1 cellular context compared by ENCODE assay signal in the genomic region with DNA sequence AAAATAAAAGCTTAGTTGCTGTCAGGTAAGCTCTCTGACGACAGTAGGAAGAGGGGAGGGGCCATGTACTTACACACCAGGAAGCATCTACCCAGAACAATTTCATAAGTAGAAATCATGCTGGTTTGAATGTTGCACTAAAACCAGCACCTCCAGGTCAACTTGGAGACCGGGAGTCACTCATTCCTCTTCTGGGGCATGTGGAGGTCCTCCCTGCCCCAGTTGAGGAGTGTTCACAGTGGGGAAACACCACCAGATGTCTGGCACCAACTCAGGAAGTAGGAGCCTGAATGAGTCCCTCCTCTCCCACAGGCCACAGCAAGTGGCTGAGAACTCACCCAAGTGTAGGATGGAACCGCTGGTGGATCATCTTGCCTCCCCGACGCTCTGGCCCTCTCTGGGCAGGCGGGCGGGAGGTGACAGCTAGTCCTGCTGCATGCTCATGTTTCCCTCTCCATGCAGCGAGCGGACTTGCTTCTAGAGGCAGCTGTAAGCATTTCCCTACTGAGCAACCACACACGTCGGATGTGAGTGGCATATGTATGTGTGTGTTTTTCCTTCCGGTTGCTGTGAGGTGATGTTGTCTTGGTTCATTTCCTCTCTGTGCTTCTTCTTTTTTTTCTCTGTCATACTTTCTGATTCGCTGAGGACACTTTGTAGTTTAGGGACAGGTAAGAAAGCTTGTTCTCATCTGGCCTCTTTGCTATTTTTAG.
TF ChIP-seq lines count a peak whose summit lies in the region.

No MANE protein-coding gene starts in this region.

TF ChIP-seq in SK-N-SH, 30 proteins besides CTCF, POLR2A, EP300 and RAD21 (continued from another document):
- TF ChIP-seq, protein P1, sequence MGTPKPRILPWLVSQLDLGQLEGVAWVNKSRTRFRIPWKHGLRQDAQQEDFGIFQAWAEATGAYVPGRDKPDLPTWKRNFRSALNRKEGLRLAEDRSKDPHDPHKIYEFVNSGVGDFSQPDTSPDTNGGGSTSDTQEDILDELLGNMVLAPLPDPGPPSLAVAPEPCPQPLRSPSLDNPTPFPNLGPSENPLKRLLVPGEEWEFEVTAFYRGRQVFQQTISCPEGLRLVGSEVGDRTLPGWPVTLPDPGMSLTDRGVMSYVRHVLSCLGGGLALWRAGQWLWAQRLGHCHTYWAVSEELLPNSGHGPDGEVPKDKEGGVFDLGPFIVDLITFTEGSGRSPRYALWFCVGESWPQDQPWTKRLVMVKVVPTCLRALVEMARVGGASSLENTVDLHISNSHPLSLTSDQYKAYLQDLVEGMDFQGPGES (IDR thresholded peaks at IDR 0.05; ENCODE audit: low read depth, low read length): no peak
- TF ChIP-seq MAX (IDR thresholded peaks at IDR 0.05; ENCODE audit: low read depth) (no peak), CHD2 (IDR thresholded peaks at IDR 0.05; ENCODE audit: low read length, partially characterized antibody) (no peak), RFX5 (IDR thresholded peaks at IDR 0.05; ENCODE audit: low read length) (no peak), ZBTB33 (IDR thresholded peaks at IDR 0.05; ENCODE audit: borderline replicate concordance, low read depth) (no peak), TAF1 (IDR thresholded peaks at IDR 0.05; ENCODE audit: borderline replicate concordance, low read depth, low read length) (no peak)
- TF ChIP-seq, protein P2, sequence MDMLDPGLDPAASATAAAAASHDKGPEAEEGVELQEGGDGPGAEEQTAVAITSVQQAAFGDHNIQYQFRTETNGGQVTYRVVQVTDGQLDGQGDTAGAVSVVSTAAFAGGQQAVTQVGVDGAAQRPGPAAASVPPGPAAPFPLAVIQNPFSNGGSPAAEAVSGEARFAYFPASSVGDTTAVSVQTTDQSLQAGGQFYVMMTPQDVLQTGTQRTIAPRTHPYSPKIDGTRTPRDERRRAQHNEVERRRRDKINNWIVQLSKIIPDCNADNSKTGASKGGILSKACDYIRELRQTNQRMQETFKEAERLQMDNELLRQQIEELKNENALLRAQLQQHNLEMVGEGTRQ (IDR thresholded peaks at IDR 0.05; ENCODE audit: borderline replicate concordance, low read depth, low read length): no peak
